In the genomic region with DNA sequence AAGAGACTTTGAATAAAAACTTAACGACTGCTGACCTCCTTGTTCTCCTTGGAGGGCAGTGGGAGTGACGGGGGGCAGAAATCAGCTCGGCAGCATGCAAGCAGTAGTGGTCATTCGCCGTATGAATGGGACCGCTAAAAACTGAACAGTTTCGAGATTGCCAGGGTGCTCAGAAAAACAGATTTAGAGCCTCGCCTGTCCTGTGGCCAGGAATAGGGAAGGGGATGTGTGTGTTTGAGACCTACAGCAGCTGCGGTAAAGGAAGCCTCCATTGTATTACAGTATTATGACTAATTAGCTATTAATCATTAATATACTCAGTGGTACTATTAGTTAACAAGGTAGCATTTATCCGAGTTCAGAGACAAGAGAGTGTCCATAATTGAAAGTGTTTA, we compare ENCODE assay signal across 8 cellular contexts. TPM values are rescaled to one million over a fixed set of nuclear protein-coding genes. Genes with fewer than 3 reads are reported as not detected.
DNase-seq lines count a peak whose midpoint lies in the region; TF ChIP-seq lines count a peak whose summit lies in the region.

No MANE protein-coding gene starts in this region.

- WGBS in mammary epithelial cell (ENCODE audit: low coverage, missing lambda C conversion rate) = 10% methylated on average over 10 of the region's 10 CpGs

- DNase-seq in A673 (ENCODE audit: low spot score) (no peak), HFF-Myc (ENCODE audit: extremely low read depth, low read depth) (no peak), mammary epithelial cell (no peak), NCI-H128 (lab: John Stamatoyannopoulos, UW; ENCODE audit: unreplicated experiment) (no peak), NCI-H1092 (lab: John Stamatoyannopoulos, UW) (no peak), DMS79 (lab: John Stamatoyannopoulos, UW) (no peak)
- DNase-seq in NK-92 treated with Interleukin-12 subunit alpha and Interleukin-12 subunit beta, amount 100 ng/mL, for 24 hours (lab: John Stamatoyannopoulos, UW) = no peak

- H3K9me3 ChIP-seq in A673 (ENCODE audit: low read depth, low read length, poor library complexity, severe bottlenecking) (no peaks in the 10 kb centered on the region), mammary epithelial cell (replicated peaks; ENCODE audit: insufficient read depth, low read length) (no peaks in the 10 kb centered on the region), mucosa of stomach (ENCODE audit: control insufficient read depth, low read length) (no peaks in the 10 kb centered on the region)

- H3K27me3 ChIP-seq in A673 (replicated peaks; ENCODE audit: insufficient read depth, low read depth, low read length, poor library complexity) = no peaks in the 10 kb centered on the region
- no peaks in the 10 kb centered on the region for H3K27me3 ChIP-seq in mammary epithelial cell (ENCODE audit: insufficient read depth, low read length)
- H3K27me3 ChIP-seq in mucosa of stomach (ENCODE audit: control insufficient read depth, insufficient read depth, low read length) = no peaks in the 10 kb centered on the region

- dilution Hi-C loops in mammary epithelial cell (cut with HindIII; ENCODE audit: low sequenced_read_pairs) = no loop called here

- H3K4me3 ChIP-seq in A673 (ENCODE audit: low read depth, low read length, poor library complexity, severe bottlenecking) = peak overlapping the region; percentile 89
- peak overlapping the region; percentile 84 for H3K4me3 ChIP-seq in HFF-Myc (replicated peaks; ENCODE audit: low read depth, low read length)
- peak overlapping the region; percentile 41 to 99 (median 42) for H3K4me3 ChIP-seq in mammary epithelial cell (replicated peaks in 1 of 3; ENCODE audit: insufficient read depth in 1 of 3, low read depth in 2 of 3, low read length in 3 of 3)
- peak overlapping the region; percentile 53 for H3K4me3 ChIP-seq in mucosa of stomach (ENCODE audit: low read length)

- intact Hi-C loops in A673 (cut with micrococcal nuclease; ENCODE audit: unreplicated experiment) (no loop called here), mammary epithelial cell (cut with micrococcal nuclease) (no loop called here)

- H3K36me3 ChIP-seq in A673 (ENCODE audit: insufficient read depth, low read length, poor library complexity, severe bottlenecking) = no peaks in the 10 kb centered on the region
- no peaks in the 10 kb centered on the region for H3K36me3 ChIP-seq in mammary epithelial cell (ENCODE audit: insufficient read depth, low read length)
- no peaks in the 10 kb centered on the region for H3K36me3 ChIP-seq in mucosa of stomach (ENCODE audit: control insufficient read depth, insufficient read depth, low read length)

- in situ Hi-C loops in mammary epithelial cell (cut with MboI; ENCODE audit: low sequenced_read_pairs in 2 of 2) = no loop called here

- peaks cover 40% of the 10 kb centered on the region for H3K79me2 ChIP-seq in mammary epithelial cell (ENCODE audit: insufficient read depth, low read length)

- CTCF ChIA-PET in A673 (lab: Charles Lee) = interaction anchor here (0.5 kb wide), 1 partner anchor 481 kb away, joined by 6 read pairs; no protein-coding TSS in a partner anchor
- CTCF ChIA-PET in mammary epithelial cell (lab: Charles Lee; ENCODE audit: low non-redundant PET) = interaction anchor here (0.6 kb wide), 1 partner anchor 731 kb away, joined by 3 read pairs; no protein-coding TSS in a partner anchor

- H3K27ac ChIP-seq in A673 (ENCODE audit: low read depth, low read length, poor library complexity, severe bottlenecking) (peak overlapping the region; percentile 62), mammary epithelial cell (ENCODE audit: insufficient read depth, low read depth, low read length) (peak overlapping the region; percentile 14)

- POLR2A ChIA-PET in A673 (lab: Charles Lee; ENCODE audit: low non-redundant PET) = interaction anchor here (0.5 to 0.8 kb wide), 3 partner anchors 45 to 798 kb away, joined by 8 to 21 read pairs (median 10); no protein-coding TSS in a partner anchor

- no peaks in the 10 kb centered on the region for H4K20me1 ChIP-seq in mammary epithelial cell (ENCODE audit: insufficient read depth, low read length)

- BruUV-seq in A673 (replicated peaks; lab: Mats Ljungman, UMichigan) (no TSS peak), mammary epithelial cell (replicated peaks; lab: Mats Ljungman, UMichigan) (no TSS peak)

- peak overlapping the region; percentile 44 for H3K9ac ChIP-seq in mammary epithelial cell (ENCODE audit: insufficient read depth, low read length)
- H3K9ac ChIP-seq in mucosa of stomach (ENCODE audit: low read length) = peak overlapping the region; percentile 64

- H3K4me1 ChIP-seq in A673 (ENCODE audit: insufficient read depth, low read length, poor library complexity, severe bottlenecking) = peaks cover 26% of the 10 kb centered on the region
- H3K4me1 ChIP-seq in mammary epithelial cell (ENCODE audit: insufficient read depth, low read length) = peaks cover 18% of the 10 kb centered on the region
- H3K4me1 ChIP-seq in mucosa of stomach (ENCODE audit: control insufficient read depth, insufficient read depth, low read length) = peaks cover 15% of the 10 kb centered on the region

- peak overlapping the region; percentile 88 for H3K4me2 ChIP-seq in mammary epithelial cell (ENCODE audit: insufficient read depth, low read depth, low read length)

- H2AFZ ChIP-seq in mammary epithelial cell (ENCODE audit: low read depth, low read length) = peak overlapping the region; percentile 94

- no peak for TF ChIP-seq CTCF in A673 (conservative IDR thresholded peaks at IDR 0.05; ENCODE audit: low read depth, low read length)
- no peak for TF ChIP-seq CTCF in HFF-Myc (IDR thresholded peaks at IDR 0.05; ENCODE audit: low read depth, low read length, missing control alignments)
- no peak for TF ChIP-seq CTCF in mammary epithelial cell (conservative IDR thresholded peaks at IDR 0.05 in 1 of 2, IDR thresholded peaks at IDR 0.05 in 1 of 2; ENCODE audit: extremely low read depth in 1 of 2, insufficient read depth in 1 of 2, low read depth in 1 of 2, low read length in 2 of 2)

RNA-seq across cellular contexts. Expression of gene ZNF652, which starts 0.7 kb away (rescaled TPM):
- total RNA-seq in A673 (2021) (32.1 and 41.5 TPM in 2 replicates), mammary epithelial cell (10 to 100 TPM; 12.9 to 16.7 TPM)
- 4.3 TPM for polyA plus RNA-seq in mammary epithelial cell
- polyA minus RNA-seq in mammary epithelial cell = 27.3 TPM

RNA-seq across cellular contexts. Expression of gene PHB1, which starts 52.0 kb away (rescaled TPM):
- 430 and 451 TPM in 2 replicates for total RNA-seq in A673 (2021)
- 100 to 1,000 TPM; 115 to 193 TPM for total RNA-seq in mammary epithelial cell
- 339 TPM for polyA plus RNA-seq in mammary epithelial cell
- 289 TPM for polyA minus RNA-seq in mammary epithelial cell
